12 cellular contexts compared by ENCODE assay signal in the genomic region with DNA sequence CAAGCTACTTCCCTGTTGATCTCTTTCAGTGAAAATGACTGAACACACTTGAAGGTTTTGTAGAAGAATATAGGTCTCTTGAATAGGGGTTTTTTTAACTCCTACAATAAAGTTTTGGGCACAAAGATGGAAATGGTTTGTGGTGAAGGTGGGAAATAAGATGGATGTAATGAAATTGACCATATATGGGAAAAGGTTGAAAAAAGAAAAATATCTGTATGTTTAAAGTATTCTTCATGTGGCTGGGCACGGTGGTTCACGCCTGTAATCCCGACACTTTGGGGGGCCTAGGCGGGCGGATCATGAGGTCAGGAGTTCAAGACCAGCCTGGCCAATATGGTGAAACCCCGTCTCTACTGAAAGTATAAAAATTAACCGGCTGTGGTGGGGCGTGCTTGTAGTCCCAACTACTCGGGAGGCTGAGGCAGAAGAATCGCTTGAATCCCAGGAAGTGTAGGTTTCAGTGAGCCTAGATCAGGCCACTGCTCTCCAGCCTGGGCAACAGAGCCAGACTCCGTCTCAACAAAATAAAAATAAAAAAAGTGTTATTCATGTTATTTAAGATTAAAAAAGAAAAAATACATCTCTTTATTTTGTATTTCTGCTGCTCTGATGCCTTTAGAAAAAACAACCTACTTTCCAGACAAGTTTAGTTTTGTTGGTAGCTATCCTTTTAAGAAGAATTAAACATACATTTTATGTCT. TPM values are rescaled to one million over a fixed set of nuclear protein-coding genes. Genes with fewer than 3 reads are reported as not detected.
DNase-seq lines count a peak whose midpoint lies in the region; ATAC-seq and TF ChIP-seq lines count a peak whose summit lies in the region.
"Had no signal": no experiment of that assay in that cellular context is flagged by ENCODE, and none has a peak within 500 bp of the region (broad histone marks: within the 10 kb centered on the region; RNA-seq: fewer than 3 reads in every experiment).

No MANE protein-coding gene starts in this region.

- H3K36me3 ChIP-seq in HUES6 (ENCODE audit: control insufficient read depth, insufficient read depth, low read length) = no peaks in the 10 kb centered on the region
- no peaks in the 10 kb centered on the region for H3K36me3 ChIP-seq in neural progenitor cell
- H3K36me3 ChIP-seq in ascending aorta = no peaks in the 10 kb centered on the region
- H3K36me3 ChIP-seq: neutrophil had no signal

- no peak for TF ChIP-seq CTCF in neural progenitor cell (IDR thresholded peaks at IDR 0.05)
- no peak for TF ChIP-seq CTCF in ascending aorta (IDR thresholded peaks at IDR 0.05)

- peaks cover 60% of the 10 kb centered on the region for H4K20me1 ChIP-seq in neural progenitor cell (ENCODE audit: low read depth)

- peaks cover 72% of the 10 kb centered on the region for H3K79me2 ChIP-seq in neural progenitor cell (ENCODE audit: low read depth)

- POLR2A ChIA-PET in activated CD4-positive, alpha-beta T cell treated with anti-CD3 and anti-CD28 coated beads, Interleukin-2, amount 10 ng/mL, durations not matched to agents 7 days and 5 days (lab: Charles Lee) = no interaction called here
- POLR2A ChIA-PET in activated naive CD8-positive, alpha-beta T cell treated with anti-CD3 and anti-CD28 coated beads, Interleukin-2, amount 10 ng/mL, durations not matched to agents 7 days and 5 days (lab: Charles Lee) = interaction anchor here (0.7 kb wide), 1 partner anchor 8 kb away, joined by 5 read pairs; no protein-coding TSS in a partner anchor

- H3K4me2 ChIP-seq in neural progenitor cell = peak overlapping the region; percentile 86

- no peak overlapping the region for H3K9ac ChIP-seq in HUES6 (ENCODE audit: low read length)
- H3K9ac ChIP-seq in neural progenitor cell = no peak overlapping the region

- H3K27ac ChIP-seq in HUES6 (ENCODE audit: low read depth, low read length) (no peak overlapping the region), neural progenitor cell (no peak overlapping the region), ascending aorta (peak overlapping the region in 1 of 2 donors; percentile 29)
- H3K27ac ChIP-seq: dorsolateral prefrontal cortex, neutrophil had no signal

- intact Hi-C loops in ascending aorta (cut with DNase I) = no loop called here

- peaks cover 19% of the 10 kb centered on the region for H3F3A ChIP-seq in neural progenitor cell (ENCODE audit: low read depth)

- H3K27me3 ChIP-seq in HUES6 (ENCODE audit: control insufficient read depth, insufficient read depth, low read length) (no peaks in the 10 kb centered on the region), neural progenitor cell (no peaks in the 10 kb centered on the region), ascending aorta (no peaks in the 10 kb centered on the region)
- H3K27me3 ChIP-seq: dorsolateral prefrontal cortex, neutrophil had no signal

- no peaks in the 10 kb centered on the region for H3K27me3 Mint-ChIP-seq in activated CD4-positive, alpha-beta T cell treated with anti-CD3 and anti-CD28 coated beads, Interleukin-2, amount 10 ng/mL, durations not matched to agents 7 days and 5 days
- H3K27me3 Mint-ChIP-seq in activated naive CD8-positive, alpha-beta T cell treated with anti-CD3 and anti-CD28 coated beads, Interleukin-2, amount 10 ng/mL, durations not matched to agents 7 days and 5 days = no peaks in the 10 kb centered on the region
- peaks cover under 1% of the 10 kb centered on the region for H3K27me3 Mint-ChIP-seq in neural progenitor cell (ENCODE audit: insufficient read depth, low read depth)

- H3K9me3 ChIP-seq in HUES6 (ENCODE audit: control insufficient read depth, insufficient read depth, low read depth, low read length) (no peaks in the 10 kb centered on the region), neural progenitor cell (ENCODE audit: low read depth) (no peaks in the 10 kb centered on the region), ascending aorta (no peaks in the 10 kb centered on the region)
- H3K9me3 ChIP-seq: neutrophil had no signal

- peaks cover 4% of the 10 kb centered on the region for H3K36me3 Mint-ChIP-seq in activated CD4-positive, alpha-beta T cell treated with anti-CD3 and anti-CD28 coated beads, Interleukin-2, amount 10 ng/mL, durations not matched to agents 7 days and 5 days (ENCODE audit: low read depth)
- peaks cover 3% of the 10 kb centered on the region for H3K36me3 Mint-ChIP-seq in activated naive CD8-positive, alpha-beta T cell treated with anti-CD3 and anti-CD28 coated beads, Interleukin-2, amount 10 ng/mL, durations not matched to agents 7 days and 5 days
- H3K36me3 Mint-ChIP-seq in neural progenitor cell = peaks cover 2% of the 10 kb centered on the region

- DNase-seq in activated CD4-positive, alpha-beta T cell treated with anti-CD3 and anti-CD28 coated beads, Interleukin-2, amount 10 ng/mL, durations not matched to agents 7 days and 5 days = no peak
- no peak for DNase-seq in activated CD4-positive, alpha-beta T cell treated with anti-CD3 and anti-CD28 coated beads for 4 hours
- DNase-seq in activated naive CD8-positive, alpha-beta T cell treated with anti-CD3 and anti-CD28 coated beads, Interleukin-2, amount 10 ng/mL, durations not matched to agents 7 days and 5 days = no peak
- DNase-seq in neural progenitor cell (ENCODE audit: low spot score) = no peak
- no peak for DNase-seq in ascending aorta (ENCODE audit: low spot score in 2 of 2)
- DNase-seq in superior temporal gyrus (ENCODE audit: extremely low spot score) = no peak
- DNase-seq: ACHN; dorsolateral prefrontal cortex; stimulated activated CD4-positive, alpha-beta T cell treated with anti-CD3 and anti-CD28 coated beads, Interleukin-4, amount 100 ng/mL, for 1 hour had no signal

- peak overlapping the region; percentile 92; the same call in 1 of the 2 replicates for H3K4me3 ChIP-seq in HUES6 (ENCODE audit: low read depth, low read length)
- H3K4me3 ChIP-seq in neural progenitor cell = peak overlapping the region; percentile 99
- peak overlapping the region in 1 of 2 donors; percentile 93 for H3K4me3 ChIP-seq in ascending aorta

- H3K4me1 Mint-ChIP-seq in activated CD4-positive, alpha-beta T cell treated with anti-CD3 and anti-CD28 coated beads, Interleukin-2, amount 10 ng/mL, durations not matched to agents 7 days and 5 days = peaks cover 30% of the 10 kb centered on the region
- peaks cover 11% of the 10 kb centered on the region for H3K4me1 Mint-ChIP-seq in activated naive CD8-positive, alpha-beta T cell treated with anti-CD3 and anti-CD28 coated beads, Interleukin-2, amount 10 ng/mL, durations not matched to agents 7 days and 5 days
- peaks cover 6% of the 10 kb centered on the region for H3K4me1 Mint-ChIP-seq in neural progenitor cell

- H3K4me1 ChIP-seq in HUES6 (ENCODE audit: control insufficient read depth, insufficient read depth, low read length) (peaks cover 3% of the 10 kb centered on the region; the same call in 1 of the 2 replicates), neural progenitor cell (peaks cover 18% of the 10 kb centered on the region), ascending aorta (peaks cover 0 to 35% of the 10 kb centered on the region in 2 donors)

- CTCF ChIA-PET in activated CD4-positive, alpha-beta T cell treated with anti-CD3 and anti-CD28 coated beads, Interleukin-2, amount 10 ng/mL, durations not matched to agents 7 days and 5 days (lab: Charles Lee) = interaction anchor here (0.6 to 1.1 kb wide), 2 partner anchors 15 to 1959 kb away, joined by 3 to 4 read pairs; no protein-coding TSS in a partner anchor

- no peak overlapping the region for H3K27ac Mint-ChIP-seq in activated CD4-positive, alpha-beta T cell treated with anti-CD3 and anti-CD28 coated beads, Interleukin-2, amount 10 ng/mL, durations not matched to agents 7 days and 5 days
- H3K27ac Mint-ChIP-seq in activated naive CD8-positive, alpha-beta T cell treated with anti-CD3 and anti-CD28 coated beads, Interleukin-2, amount 10 ng/mL, durations not matched to agents 7 days and 5 days = no peak overlapping the region
- H3K27ac Mint-ChIP-seq in neural progenitor cell = no peak overlapping the region

- H3K9me3 Mint-ChIP-seq in activated CD4-positive, alpha-beta T cell treated with anti-CD3 and anti-CD28 coated beads, Interleukin-2, amount 10 ng/mL, durations not matched to agents 7 days and 5 days = no peaks in the 10 kb centered on the region
- no peaks in the 10 kb centered on the region for H3K9me3 Mint-ChIP-seq in activated naive CD8-positive, alpha-beta T cell treated with anti-CD3 and anti-CD28 coated beads, Interleukin-2, amount 10 ng/mL, durations not matched to agents 7 days and 5 days
- H3K9me3 Mint-ChIP-seq in neural progenitor cell = no peaks in the 10 kb centered on the region

- ATAC-seq in activated naive CD8-positive, alpha-beta T cell treated with anti-CD3 and anti-CD28 coated beads, Interleukin-2, amount 10 ng/mL, durations not matched to agents 7 days and 5 days (ENCODE audit: low read depth) = no peak
- no peak for ATAC-seq in GM19328 (IDR thresholded peaks at IDR 0.05; ENCODE audit: unreplicated experiment)

- peak overlapping the region; percentile 34 for H3K4me3 Mint-ChIP-seq in activated CD4-positive, alpha-beta T cell treated with anti-CD3 and anti-CD28 coated beads, Interleukin-2, amount 10 ng/mL, durations not matched to agents 7 days and 5 days
- peak overlapping the region; percentile 16 for H3K4me3 Mint-ChIP-seq in activated naive CD8-positive, alpha-beta T cell treated with anti-CD3 and anti-CD28 coated beads, Interleukin-2, amount 10 ng/mL, durations not matched to agents 7 days and 5 days
- H3K4me3 Mint-ChIP-seq in neural progenitor cell = no peak overlapping the region

- no peak overlapping the region for H2AFZ ChIP-seq in neural progenitor cell (replicated peaks)

RNA-seq across cellular contexts. Expression of a gene that starts 2.2 kb away (rescaled TPM):
- 10 to 100 TPM; 19.5 to 36.3 TPM for total RNA-seq in activated CD4-positive, alpha-beta T cell treated with anti-CD3 and anti-CD28 coated beads, Interleukin-2, amount 10 ng/mL, durations not matched to agents 7 days and 5 days
- 10 to 100 TPM; 19.3 to 21.5 TPM for total RNA-seq in activated naive CD8-positive, alpha-beta T cell treated with anti-CD3 and anti-CD28 coated beads, Interleukin-2, amount 10 ng/mL, durations not matched to agents 7 days and 5 days
- total RNA-seq in neural progenitor cell (ENCODE audit: low replicate concordance) = 44.3 and 55.0 TPM in 2 replicates
- 5.9 TPM for total RNA-seq in ascending aorta

RNA-seq across cellular contexts. Expression of a gene that starts 23.2 kb away (rescaled TPM):
- 100 to 1,000 TPM; 108 to 110 TPM for total RNA-seq in activated CD4-positive, alpha-beta T cell treated with anti-CD3 and anti-CD28 coated beads, Interleukin-2, amount 10 ng/mL, durations not matched to agents 7 days and 5 days
- total RNA-seq in activated naive CD8-positive, alpha-beta T cell treated with anti-CD3 and anti-CD28 coated beads, Interleukin-2, amount 10 ng/mL, durations not matched to agents 7 days and 5 days = 100 to 1,000 TPM; 111 to 120 TPM
- total RNA-seq in neural progenitor cell (ENCODE audit: low replicate concordance) = 124 and 197 TPM in 2 replicates
- total RNA-seq in ascending aorta = 134 TPM
